ENCODE assay signal across 11 cellular contexts in the genomic region with DNA sequence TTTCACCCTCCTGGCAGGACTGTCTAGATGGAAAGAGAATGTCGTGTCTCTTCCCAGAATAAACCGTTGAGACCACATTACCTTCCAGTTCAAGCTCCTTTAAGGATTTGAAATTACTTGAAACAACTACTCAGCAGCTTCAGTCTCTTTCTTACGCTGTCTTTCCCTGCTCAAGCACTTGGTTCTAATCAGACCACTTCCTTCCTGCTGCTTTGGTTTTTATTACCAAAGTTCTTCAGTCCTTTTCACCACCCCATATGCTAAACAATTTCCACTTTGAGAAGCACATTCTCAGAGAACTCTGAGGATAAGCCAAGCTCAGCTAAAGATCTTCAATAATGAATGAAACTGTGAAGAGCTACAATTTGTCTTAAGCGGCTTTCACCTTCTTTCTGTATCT.
DNase-seq lines count a peak whose midpoint lies in the region; ATAC-seq and TF ChIP-seq lines count a peak whose summit lies in the region.
"Had no signal": no experiment of that assay in that cellular context is flagged by ENCODE, and none has a peak within 500 bp of the region (broad histone marks: within the 10 kb centered on the region; RNA-seq: fewer than 3 reads in every experiment).

No MANE protein-coding gene starts in this region.

- no peaks in the 10 kb centered on the region for H3K27me3 ChIP-seq in ectodermal cell (ENCODE audit: control insufficient read depth, insufficient read depth, low read length, poor library complexity, severe bottlenecking)
- H3K27me3 ChIP-seq: dorsolateral prefrontal cortex, SJSA1 had no signal

- H3K27ac Mint-ChIP-seq in activated naive CD4-positive, alpha-beta T cell treated with anti-CD3 and anti-CD28 coated beads, Interleukin-2, amount 10 ng/mL, durations not matched to agents 7 days and 5 days: peak overlapping the region; percentile 95
- H3K27ac Mint-ChIP-seq in T-cell (peak overlapping the region; percentile 83 to 90), type B pancreatic cell (peak overlapping the region; percentile 22)

- no peak for DNase-seq in activated naive CD4-positive, alpha-beta T cell treated with anti-CD3 and anti-CD28 coated beads, Interleukin-2, amount 10 ng/mL, durations not matched to agents 7 days and 5 days
- DNase-seq in activated naive CD4-positive, alpha-beta T cell treated with Interleukin-2 at 50 U/mL for 16 hours: no peak
- no peak for DNase-seq in T-cell
- no peak for DNase-seq in type B pancreatic cell (ENCODE audit: extremely low spot score, unreplicated experiment)
- DNase-seq in NCI-H187 treated with DMSO at 0.1 percent for 48 hours (lab: John Stamatoyannopoulos, UW): no peak
- no peak for DNase-seq in NCI-H2227 (lab: John Stamatoyannopoulos, UW; ENCODE audit: unreplicated experiment)
- DNase-seq in putamen (ENCODE audit: low spot score): no peak
- DNase-seq: dorsolateral prefrontal cortex, NCI-H2227 treated with DMSO at 0.1 percent for 48 hours had no signal

- ATAC-seq in T-cell (replicated peaks in 1 of 4): peak; percentile 73 to 93 (median 84)

- H3K36me3 Mint-ChIP-seq in activated naive CD4-positive, alpha-beta T cell treated with anti-CD3 and anti-CD28 coated beads, Interleukin-2, amount 10 ng/mL, durations not matched to agents 7 days and 5 days: peaks cover 7% of the 10 kb centered on the region
- peaks cover 13% of the 10 kb centered on the region for H3K36me3 Mint-ChIP-seq in T-cell
- H3K36me3 Mint-ChIP-seq in type B pancreatic cell: no peaks in the 10 kb centered on the region

- peak overlapping the region; percentile 43 for H3K4me3 Mint-ChIP-seq in activated naive CD4-positive, alpha-beta T cell treated with anti-CD3 and anti-CD28 coated beads, Interleukin-2, amount 10 ng/mL, durations not matched to agents 7 days and 5 days
- H3K4me3 Mint-ChIP-seq in T-cell (peak overlapping the region; percentile 19 to 41 (median 22)), type B pancreatic cell (no peak overlapping the region)

- no peak for TF ChIP-seq CTCF in type B pancreatic cell (conservative IDR thresholded peaks at IDR 0.05)

- CTCF ChIA-PET in activated naive CD4-positive, alpha-beta T cell treated with anti-CD3 and anti-CD28 coated beads, Interleukin-2, amount 10 ng/mL, durations not matched to agents 7 days and 5 days (lab: Charles Lee): interaction anchor here (1.1 to 1.9 kb wide), 3 partner anchors 9 to 67 kb away, joined by 3 to 8 read pairs (median 3); no protein-coding TSS in a partner anchor
- CTCF ChIA-PET in T-cell (lab: Charles Lee): no interaction called here

- peak overlapping the region; percentile 63 for H3K27ac ChIP-seq in ectodermal cell (ENCODE audit: insufficient read depth, low read depth, low read length, poor library complexity, severe bottlenecking)
- H3K27ac ChIP-seq: SJSA1 had no signal

- peaks cover 31% of the 10 kb centered on the region for H3K4me1 Mint-ChIP-seq in activated naive CD4-positive, alpha-beta T cell treated with anti-CD3 and anti-CD28 coated beads, Interleukin-2, amount 10 ng/mL, durations not matched to agents 7 days and 5 days
- peaks cover 34 to 47% (median 42%) of the 10 kb centered on the region in 3 donors for H3K4me1 Mint-ChIP-seq in T-cell
- peaks cover 8% of the 10 kb centered on the region for H3K4me1 Mint-ChIP-seq in type B pancreatic cell (ENCODE audit: unreplicated experiment)

- no peaks in the 10 kb centered on the region for H3K36me3 ChIP-seq in ectodermal cell (ENCODE audit: control insufficient read depth, insufficient read depth, low read length)

- H3K9me3 Mint-ChIP-seq in activated naive CD4-positive, alpha-beta T cell treated with anti-CD3 and anti-CD28 coated beads, Interleukin-2, amount 10 ng/mL, durations not matched to agents 7 days and 5 days: no peaks in the 10 kb centered on the region
- H3K9me3 Mint-ChIP-seq in T-cell (no peaks in the 10 kb centered on the region), type B pancreatic cell (no peaks in the 10 kb centered on the region)

- POLR2A ChIA-PET in T-cell (lab: Charles Lee): no interaction called here

- H3K27me3 Mint-ChIP-seq in activated naive CD4-positive, alpha-beta T cell treated with anti-CD3 and anti-CD28 coated beads, Interleukin-2, amount 10 ng/mL, durations not matched to agents 7 days and 5 days: no peaks in the 10 kb centered on the region
- H3K27me3 Mint-ChIP-seq in T-cell (no peaks in the 10 kb centered on the region), type B pancreatic cell (no peaks in the 10 kb centered on the region)

- H3K4me1 ChIP-seq in ectodermal cell (ENCODE audit: control insufficient read depth, insufficient read depth, low read length): peaks cover 9% of the 10 kb centered on the region

- WGBS in ectodermal cell, 2 experiments: 81 to 86% methylated on average over 4 of the region's 4 CpGs

- no peaks in the 10 kb centered on the region for H3K9me3 ChIP-seq in ectodermal cell (ENCODE audit: control insufficient read depth, low read length)

- H3K4me3 ChIP-seq in ectodermal cell (ENCODE audit: insufficient read depth, low read depth, low read length): no peak overlapping the region
- H3K4me3 ChIP-seq: dorsolateral prefrontal cortex, SJSA1 had no signal

Comparison
In these comparisons a context has a peak if more than half of its experiments do, and no peak if none do; other contexts are left out.
1. H3K27ac Mint-ChIP-seq: peak in every context shown above with its lines; median percentile 95 in activated naive CD4-positive, alpha-beta T cell treated with anti-CD3 and anti-CD28 coated beads, Interleukin-2, amount 10 ng/mL, durations not matched to agents 7 days and 5 days; 86 in T-cell; 22 in type B pancreatic cell.